In genomic region chr19:51593969-51594773, GRCh38 we compare ENCODE assay signal across 8 cellular contexts. TPM values are rescaled to one million over a fixed set of nuclear protein-coding genes. Genes with fewer than 3 reads are reported as not detected.
DNase-seq lines count a peak whose midpoint lies in the region; ATAC-seq, FAIRE-seq and TF ChIP-seq lines count a peak whose summit lies in the region.

No MANE protein-coding gene starts in this region.

- peak overlapping the region; percentile 58 for H3K27ac ChIP-seq in CD4-positive, alpha-beta memory T cell (ENCODE audit: low read depth, low read length)
- H3K27ac ChIP-seq in H1 (ENCODE audit: low read depth, low read length) = no peak overlapping the region

- peak overlapping the region; percentile 85 to 100 (median 96) for H3K4me3 Mint-ChIP-seq in CD4-positive, alpha-beta memory T cell
- H3K4me3 Mint-ChIP-seq in activated CD8-positive, alpha-beta memory T cell treated with anti-CD3 and anti-CD28 coated beads, Interleukin-2, amount 10 ng/mL, durations not matched to agents 7 days and 5 days = peak overlapping the region; percentile 84
- H3K4me3 Mint-ChIP-seq in memory B cell = peak overlapping the region; percentile 99

- no peak overlapping the region for H3K4ac ChIP-seq in H1 (replicated peaks; ENCODE audit: insufficient read length, low read depth, low read length)

- peaks cover 16% of the 10 kb centered on the region for H3K4me1 ChIP-seq in CD4-positive, alpha-beta memory T cell (ENCODE audit: insufficient read depth, low read length)
- peaks cover 0 to 7% (median 4%) of the 10 kb centered on the region in 4 experiments; a peak in 4 of 7 replicates for H3K4me1 ChIP-seq in H1 (replicated peaks in 1 of 4; ENCODE audit: control insufficient read depth in 3 of 4, insufficient read depth in 4 of 4, low read length in 3 of 4)

- H3K23me2 ChIP-seq in H1 (ENCODE audit: low read depth, low read length) = peaks cover 9% of the 10 kb centered on the region

- intact Hi-C loops in CD4-positive, alpha-beta memory T cell (cut with micrococcal nuclease) = loop anchor here (1.0 kb wide), 3 partner anchors 23 to 486 kb away; partner anchors contain the start of genes CTU1 and ZNF175

- H3K9ac ChIP-seq in H1 (replicated peaks in 1 of 4; ENCODE audit: extremely low read depth in 1 of 4, low read depth in 3 of 4, low read length in 3 of 4) = peak overlapping the region in 3 of 4 experiments; percentile 49 to 74 (median 59); a peak in 4 of 7 replicates

- peaks cover 8 to 11% of the 10 kb centered on the region in 2 donors for H3K36me3 Mint-ChIP-seq in CD4-positive, alpha-beta memory T cell
- peaks cover 5% of the 10 kb centered on the region for H3K36me3 Mint-ChIP-seq in activated CD8-positive, alpha-beta memory T cell treated with anti-CD3 and anti-CD28 coated beads, Interleukin-2, amount 10 ng/mL, durations not matched to agents 7 days and 5 days
- H3K36me3 Mint-ChIP-seq in memory B cell = peaks cover 2% of the 10 kb centered on the region

- H2AK5ac ChIP-seq in H1 (ENCODE audit: low read depth, low read length) = no peak overlapping the region

- H4K91ac ChIP-seq in H1 (replicated peaks; ENCODE audit: insufficient read length, low read length) = no peak overlapping the region

- H4K5ac ChIP-seq in H1 (ENCODE audit: insufficient read length, low read depth, low read length) = no peak overlapping the region

- no peak for TF ChIP-seq POLR2A in H1 (IDR thresholded peaks at IDR 0.05; ENCODE audit: control extremely low read depth in 1 of 2, low read depth in 2 of 2, low read length in 2 of 2)

- peak; percentile 92 to 94 (median 93) for DNase-seq in CD4-positive, alpha-beta memory T cell
- DNase-seq in GM20000 (ENCODE audit: low spot score) (peak; percentile 95), HS-5 (ENCODE audit: low read depth) (peak; percentile 85), NOMO-1 treated with DMSO at 0.1 percent for 48 hours (lab: John Stamatoyannopoulos, UW; ENCODE audit: unreplicated experiment) (peak; percentile 97), H1 (ENCODE audit: low read depth in 1 of 2, low spot score in 2 of 2) (peak; percentile 87 to 94), memory B cell (ENCODE audit: low spot score in 2 of 2) (peak; percentile 88 to 93)
- peak; percentile 98 for DNase-seq in activated CD8-positive, alpha-beta memory T cell treated with anti-CD3 and anti-CD28 coated beads, Interleukin-2, amount 10 ng/mL, durations not matched to agents 7 days and 5 days
- DNase-seq in stimulated activated CD8-positive, alpha-beta memory T cell treated with anti-CD3 and anti-CD28 coated beads, Interleukin-12 subunit alpha, Interleukin-12 subunit beta, amount 100 ng/mL, for 1 hour (ENCODE audit: low read depth) = peak; percentile 95

- POLR2A ChIA-PET in CD4-positive, alpha-beta memory T cell (lab: Charles Lee; ENCODE audit: partially characterized antibody) = interaction anchor here (1.0 to 2.3 kb wide), 3 partner anchors 15 to 110 kb away, joined by 3 to 7 read pairs (median 5); partner anchors contain the start of gene ZNF175
- POLR2A ChIA-PET in H1 (lab: Charles Lee; ENCODE audit: partially characterized antibody) = interaction anchor here (2.0 kb wide), 1 partner anchor 10 kb away, joined by 5 read pairs; no protein-coding TSS in a partner anchor

- peak overlapping the region; percentile 33 to 97 (median 93) for H3K27ac Mint-ChIP-seq in CD4-positive, alpha-beta memory T cell
- peak overlapping the region; percentile 75 for H3K27ac Mint-ChIP-seq in activated CD8-positive, alpha-beta memory T cell treated with anti-CD3 and anti-CD28 coated beads, Interleukin-2, amount 10 ng/mL, durations not matched to agents 7 days and 5 days
- H3K27ac Mint-ChIP-seq in memory B cell = peak overlapping the region; percentile 80

- no peak for TF ChIP-seq EP300 in H1 (IDR thresholded peaks at IDR 0.05; ENCODE audit: borderline replicate concordance in 1 of 2, low read depth in 2 of 2, low read length in 2 of 2)

- H3K56ac ChIP-seq in H1 (replicated peaks; ENCODE audit: insufficient read length, low read depth, low read length) = no peak overlapping the region

- peak overlapping the region; percentile 91 to 93 for H3K4me3 ChIP-seq in CD4-positive, alpha-beta memory T cell (ENCODE audit: low read length in 2 of 2)
- peak overlapping the region; percentile 72 to 85 (median 76) for H3K4me3 ChIP-seq in H1 (ENCODE audit: extremely low read depth in 1 of 4, insufficient read depth in 2 of 4, low read depth in 3 of 4, low read length in 4 of 4)

- TF ChIP-seq CTCF in GM20000 (IDR thresholded peaks at IDR 0.05; ENCODE audit: extremely low read depth, missing control alignments) (no peak), H1 (IDR thresholded peaks at IDR 0.05; ENCODE audit: control extremely low read depth in 1 of 3, insufficient read depth in 1 of 3, low read depth in 1 of 3, low read length in 3 of 3) (no peak)

- WGBS in H1 (ENCODE audit: extremely low coverage in 1 of 2, insufficient coverage in 1 of 2, insufficient read length in 1 of 2, insufficient replicate concordance in 2 of 2, low coverage in 1 of 2, low lambda C conversion rate in 2 of 2, missing lambda C conversion rate in 1 of 2), 2 experiments = 2% methylated on average over 59 of the region's 61 CpGs; no CpG with 5 or more reads in 1 of the 2 experiments

- CTCF ChIA-PET in CD4-positive, alpha-beta memory T cell (lab: Charles Lee; ENCODE audit: partially characterized antibody) = no interaction called here
- CTCF ChIA-PET in activated CD8-positive, alpha-beta memory T cell treated with anti-CD3 and anti-CD28 coated beads, Interleukin-2, amount 10 ng/mL, durations not matched to agents 7 days and 5 days (lab: Charles Lee) = interaction anchor here (0.8 to 2.0 kb wide), 4 partner anchors 11 to 121 kb away, joined by 3 to 7 read pairs (median 4); no protein-coding TSS in a partner anchor
- CTCF ChIA-PET in H1 (lab: Charles Lee; ENCODE audit: partially characterized antibody) = interaction anchor here (0.5 to 4.0 kb wide), 3 partner anchors 13 to 1797 kb away, joined by 3 to 23 read pairs (median 3); no protein-coding TSS in a partner anchor

- H3K18ac ChIP-seq in H1 (ENCODE audit: extremely low read depth, low read length) = 0 out of 2 replicates have a peak overlapping the region, but pooled peaks have one; percentile 38

- peak overlapping the region; percentile 23; the same call in 1 of the 2 replicates for H2BK5ac ChIP-seq in H1 (ENCODE audit: low read depth, low read length)

- peaks cover 16 to 25% (median 22%) of the 10 kb centered on the region in 4 donors for H3K4me1 Mint-ChIP-seq in CD4-positive, alpha-beta memory T cell
- H3K4me1 Mint-ChIP-seq in activated CD8-positive, alpha-beta memory T cell treated with anti-CD3 and anti-CD28 coated beads, Interleukin-2, amount 10 ng/mL, durations not matched to agents 7 days and 5 days = peaks cover 16% of the 10 kb centered on the region
- peaks cover 42% of the 10 kb centered on the region for H3K4me1 Mint-ChIP-seq in memory B cell

- no peak overlapping the region for H2BK120ac ChIP-seq in H1 (replicated peaks; ENCODE audit: low read depth, low read length)

- FAIRE-seq in H1 (lab: Jason Lieb, UNC) = peak; percentile 19

- no peaks in the 10 kb centered on the region for H3K79me1 ChIP-seq in H1 (ENCODE audit: low read depth, low read length)

- H3K23ac ChIP-seq in H1 (ENCODE audit: insufficient read length) = no peak overlapping the region

- no peaks in the 10 kb centered on the region for H3K9me3 ChIP-seq in CD4-positive, alpha-beta memory T cell (ENCODE audit: control insufficient read depth in 1 of 2, low read length in 2 of 2)
- H3K9me3 ChIP-seq in H1 (ENCODE audit: insufficient read depth in 2 of 2, low read depth in 1 of 2, low read length in 1 of 2) = peaks cover 6 to 15% of the 10 kb centered on the region in 2 experiments; a peak in 2 of 4 replicates

- TF ChIP-seq RAD21 in H1 (IDR thresholded peaks at IDR 0.05 in 1 of 2, conservative IDR thresholded peaks at IDR 0.05 in 1 of 2; ENCODE audit: low read depth in 2 of 2, low read length in 2 of 2) = no peak

- H4K20me1 ChIP-seq in H1 (replicated peaks in 1 of 2; ENCODE audit: control insufficient read depth in 1 of 2, insufficient read depth in 2 of 2, low read length in 2 of 2) = no peaks in the 10 kb centered on the region

- H4K8ac ChIP-seq in H1 (ENCODE audit: extremely low read depth, insufficient read depth, low read length) = peak overlapping the region; percentile 84

- H3K4me2 ChIP-seq in H1 (ENCODE audit: insufficient read depth in 1 of 2, low read depth in 2 of 2, low read length in 2 of 2) = peak overlapping the region; percentile 86 to 95

- ATAC-seq in activated CD8-positive, alpha-beta memory T cell treated with anti-CD3 and anti-CD28 coated beads, Interleukin-2, amount 10 ng/mL, durations not matched to agents 7 days and 5 days = peak; percentile 100
- ATAC-seq in memory B cell (ENCODE audit: low read depth) = peak; percentile 100

- no peaks in the 10 kb centered on the region for H3K27me3 ChIP-seq in CD4-positive, alpha-beta memory T cell (ENCODE audit: insufficient read depth, low read length)
- 0 out of 7 replicates have a peak, but pooled peaks cover 0 to 2% (median 0%) of the 10 kb centered on the region in 4 experiments for H3K27me3 ChIP-seq in H1 (replicated peaks in 1 of 4; ENCODE audit: control insufficient read depth in 3 of 4, extremely low read depth in 1 of 4, insufficient read depth in 3 of 4, low read length in 3 of 4)

- H2BK20ac ChIP-seq in H1 (ENCODE audit: low read length) = no peak overlapping the region

- no peak overlapping the region for H2BK12ac ChIP-seq in H1 (ENCODE audit: low read depth, low read length)

- peaks cover 0 to 19% (median 9%) of the 10 kb centered on the region in 8 donors for H3K9me3 Mint-ChIP-seq in CD4-positive, alpha-beta memory T cell
- peaks cover 7% of the 10 kb centered on the region for H3K9me3 Mint-ChIP-seq in activated CD8-positive, alpha-beta memory T cell treated with anti-CD3 and anti-CD28 coated beads, Interleukin-2, amount 10 ng/mL, durations not matched to agents 7 days and 5 days (ENCODE audit: low read depth)
- no peaks in the 10 kb centered on the region for H3K9me3 Mint-ChIP-seq in memory B cell

- no peak overlapping the region for H2BK15ac ChIP-seq in H1 (ENCODE audit: low read length)

- H3K14ac ChIP-seq in H1 (ENCODE audit: insufficient read length) = no peak overlapping the region

- peaks cover 2 to 11% of the 10 kb centered on the region in 2 donors for H3K27me3 Mint-ChIP-seq in CD4-positive, alpha-beta memory T cell
- no peaks in the 10 kb centered on the region for H3K27me3 Mint-ChIP-seq in activated CD8-positive, alpha-beta memory T cell treated with anti-CD3 and anti-CD28 coated beads, Interleukin-2, amount 10 ng/mL, durations not matched to agents 7 days and 5 days
- H3K27me3 Mint-ChIP-seq in memory B cell = no peaks in the 10 kb centered on the region

- H3K79me2 ChIP-seq in H1 (ENCODE audit: control insufficient read depth in 1 of 2, insufficient read depth in 2 of 2, low read length in 2 of 2) = no peaks in the 10 kb centered on the region

- H3K36me3 ChIP-seq in CD4-positive, alpha-beta memory T cell (ENCODE audit: insufficient read depth, low read length) = no peaks in the 10 kb centered on the region
- no peaks in the 10 kb centered on the region for H3K36me3 ChIP-seq in H1 (ENCODE audit: control insufficient read depth in 2 of 4, insufficient read depth in 4 of 4, low read length in 3 of 4)

- peak overlapping the region; percentile 99 for H2AFZ ChIP-seq in H1 (ENCODE audit: low read length)

RNA-seq across cellular contexts. Expression of gene ZNF175, which starts 23.1 kb away (rescaled TPM):
- 10 to 100 TPM; 17.1 to 17.4 TPM for total RNA-seq in CD4-positive, alpha-beta memory T cell
- polyA plus RNA-seq in CD4-positive, alpha-beta memory T cell = 1 to 10 TPM in 1 of 2 donors, under 1 TPM in 1; 0.65 to 2.6 TPM
- total RNA-seq in activated CD8-positive, alpha-beta memory T cell treated with anti-CD3 and anti-CD28 coated beads, Interleukin-2, amount 10 ng/mL, durations not matched to agents 7 days and 5 days = 10 to 100 TPM in 1 of 2 experiments, 1 to 10 TPM in 1; 8.3 to 10.1 TPM
- total RNA-seq in H1 (2021; fragmentation: NEBNext Ultra II Directional; extraction: Animal tissue kit (Norgen Biotek cat#: 25700)) = 11.0 and 11.1 TPM in 2 replicates
- 1.5 and 1.7 TPM in 2 replicates for polyA plus RNA-seq in H1 (2011; rRNA removed)
- polyA plus RNA-seq in H1 (2011; cell fraction: cytosol; rRNA removed) = 2.1 TPM
- 3.1 TPM for polyA plus RNA-seq in H1 (2011; cell fraction: nucleus; rRNA removed)
- polyA plus RNA-seq in H1 (2012, experiment 1 of 2) = 6.7 to 9.4 TPM (median 7.9 TPM) in 4 replicates
- polyA plus RNA-seq in H1 (2012, experiment 2 of 2) = 1.1 TPM
- 2.9 TPM for polyA plus RNA-seq in H1 (2013, experiment 1 of 2)
- 3.7 TPM for polyA plus RNA-seq in H1 (2013, experiment 2 of 2)
- polyA minus RNA-seq in H1 (2011; rRNA and poly(A)+ RNA removed) = 6.1 and 7.5 TPM in 2 replicates
- 3.2 TPM for polyA minus RNA-seq in H1 (2011; cell fraction: cytosol; rRNA and poly(A)+ RNA removed)
- polyA minus RNA-seq in H1 (2011; cell fraction: nucleus; rRNA and poly(A)+ RNA removed) = 6.5 TPM

RNA-seq across cellular contexts. Expression of gene SIGLEC5, which starts 36.0 kb away (rescaled TPM):
- total RNA-seq in CD4-positive, alpha-beta memory T cell = not detected
- polyA plus RNA-seq in CD4-positive, alpha-beta memory T cell = not detected
- not detected for total RNA-seq in activated CD8-positive, alpha-beta memory T cell treated with anti-CD3 and anti-CD28 coated beads, Interleukin-2, amount 10 ng/mL, durations not matched to agents 7 days and 5 days
- total RNA-seq in H1 (2021; fragmentation: NEBNext Ultra II Directional; extraction: Animal tissue kit (Norgen Biotek cat#: 25700)) = not detected in 2 replicates
- not detected in 2 replicates for polyA plus RNA-seq in H1 (2011; rRNA removed)
- not detected for polyA plus RNA-seq in H1 (2011; cell fraction: cytosol; rRNA removed)
- polyA plus RNA-seq in H1 (2011; cell fraction: nucleus; rRNA removed) = not detected
- polyA plus RNA-seq in H1 (2012, experiment 1 of 2) = not detected in 4 replicates
- not detected for polyA plus RNA-seq in H1 (2012, experiment 2 of 2)
- not detected for polyA plus RNA-seq in H1 (2013, experiment 1 of 2)
- polyA plus RNA-seq in H1 (2013, experiment 2 of 2) = not detected
- polyA minus RNA-seq in H1 (2011; rRNA and poly(A)+ RNA removed) = not detected in 2 replicates
- polyA minus RNA-seq in H1 (2011; cell fraction: cytosol; rRNA and poly(A)+ RNA removed) = not detected
- polyA minus RNA-seq in H1 (2011; cell fraction: nucleus; rRNA and poly(A)+ RNA removed) = not detected

RNA-seq across cellular contexts. Expression of gene SIGLEC14, which starts 52.5 kb away (rescaled TPM):
- total RNA-seq in CD4-positive, alpha-beta memory T cell = 1 to 10 TPM in 1 of 2 experiments, under 1 TPM in 1; 0.69 to 1.4 TPM
- under 1 TPM in 1 of 2 donors, not detected in 1; 0.11 TPM for polyA plus RNA-seq in CD4-positive, alpha-beta memory T cell
- total RNA-seq in activated CD8-positive, alpha-beta memory T cell treated with anti-CD3 and anti-CD28 coated beads, Interleukin-2, amount 10 ng/mL, durations not matched to agents 7 days and 5 days = under 1 TPM in 1 of 2 experiments, not detected in 1; 0.91 TPM
- total RNA-seq in H1 (2021; fragmentation: NEBNext Ultra II Directional; extraction: Animal tissue kit (Norgen Biotek cat#: 25700)) = not detected in 2 replicates
- not detected in 2 replicates for polyA plus RNA-seq in H1 (2011; rRNA removed)
- polyA plus RNA-seq in H1 (2011; cell fraction: cytosol; rRNA removed) = not detected
- polyA plus RNA-seq in H1 (2011; cell fraction: nucleus; rRNA removed) = not detected
- polyA plus RNA-seq in H1 (2012, experiment 1 of 2) = 0.08 TPM in 1 of 4 replicates, not detected in the others
- not detected for polyA plus RNA-seq in H1 (2012, experiment 2 of 2)
- polyA plus RNA-seq in H1 (2013, experiment 1 of 2) = not detected
- 0.04 TPM for polyA plus RNA-seq in H1 (2013, experiment 2 of 2)
- polyA minus RNA-seq in H1 (2011; rRNA and poly(A)+ RNA removed) = not detected in 2 replicates
- not detected for polyA minus RNA-seq in H1 (2011; cell fraction: cytosol; rRNA and poly(A)+ RNA removed)
- polyA minus RNA-seq in H1 (2011; cell fraction: nucleus; rRNA and poly(A)+ RNA removed) = not detected
